In genomic region chr18:27717250-27717649, GRCh38 we compare ENCODE assay signal across 16 cellular contexts.
DNase-seq lines count a peak whose midpoint lies in the region; ATAC-seq, FAIRE-seq and TF ChIP-seq lines count a peak whose summit lies in the region.
"Had no signal": no experiment of that assay in that cellular context is flagged by ENCODE, and none has a peak within 500 bp of the region (broad histone marks: within the 10 kb centered on the region; RNA-seq: fewer than 3 reads in every experiment).

No MANE protein-coding gene starts in this region.

- H3K9me3 Mint-ChIP-seq in neural progenitor cell = peaks cover 23% of the 10 kb centered on the region

- ATAC-seq in Right ventricle myocardium inferior (peak; percentile 52), left ventricle myocardium superior (peak; percentile 90)
- ATAC-seq: K562 had no signal

- no peak for TF ChIP-seq CTCF in neural progenitor cell (IDR thresholded peaks at IDR 0.05)

- H3K79me2 ChIP-seq in neural progenitor cell (ENCODE audit: low read depth) = no peaks in the 10 kb centered on the region

- no peaks in the 10 kb centered on the region for H4K20me1 ChIP-seq in neural progenitor cell (ENCODE audit: low read depth)

- peaks cover 3% of the 10 kb centered on the region for H3K36me3 Mint-ChIP-seq in neural progenitor cell
- H3K36me3 Mint-ChIP-seq: CD14-positive monocyte; CD8-positive, alpha-beta memory T cell had no signal

- H3K4me1 ChIP-seq in HUES64 (ENCODE audit: insufficient read depth, low read length) (peaks cover 64% of the 10 kb centered on the region), neural progenitor cell (peaks cover 53% of the 10 kb centered on the region)
- H3K4me1 ChIP-seq: Caco-2 had no signal

- no peaks in the 10 kb centered on the region for H3K36me3 ChIP-seq in HUES64 (ENCODE audit: insufficient read depth, low read length)
- H3K36me3 ChIP-seq in neural progenitor cell = no peaks in the 10 kb centered on the region
- H3K36me3 ChIP-seq: HAP-1 had no signal

- H3K4me3 Mint-ChIP-seq in neural progenitor cell = peak overlapping the region; percentile 21
- H3K4me3 Mint-ChIP-seq: CD14-positive monocyte; CD8-positive, alpha-beta memory T cell had no signal

- WGBS in HUES64 = 90% methylated on average over 4 of the region's 4 CpGs

- H3K9ac ChIP-seq in HUES64 (ENCODE audit: low read depth, low read length) (no peak overlapping the region), neural progenitor cell (no peak overlapping the region)

- H3K4me3 ChIP-seq in HUES64 (ENCODE audit: low read length) = no peak overlapping the region
- no peak overlapping the region for H3K4me3 ChIP-seq in neural progenitor cell
- H3K4me3 ChIP-seq: HAP-1, K562 had no signal

- intact Hi-C loops in Right ventricle myocardium inferior (cut with DNase I) (loop anchor here (5.0 to 10.0 kb wide), 2 partner anchors 60 to 102 kb away; no protein-coding TSS in a partner anchor), cardiac septum (cut with DNase I) (loop anchor here (10.0 kb wide), 1 partner anchor 92 kb away; no protein-coding TSS in a partner anchor), left ventricle myocardium superior (cut with micrococcal nuclease) (no loop called here)

- DNase-seq in Right ventricle myocardium inferior (ENCODE audit: missing footprints) (no peak), cardiac septum (ENCODE audit: low spot score) (no peak), left ventricle myocardium superior (no peak), neural progenitor cell (ENCODE audit: low spot score) (no peak), NCI-H2227 (lab: John Stamatoyannopoulos, UW; ENCODE audit: unreplicated experiment) (no peak), HTR-8/SVneo (ENCODE audit: insufficient read length, low spot score) (no peak), islet precursor cell (no peak)
- DNase-seq: Caco-2; CD8-positive, alpha-beta memory T cell; DND-41; GDM1 had no signal

- H3K27ac Mint-ChIP-seq in neural progenitor cell = no peak overlapping the region
- H3K27ac Mint-ChIP-seq: CD14-positive monocyte; CD8-positive, alpha-beta memory T cell had no signal

- no peaks in the 10 kb centered on the region for H3K9me3 ChIP-seq in HUES64 (ENCODE audit: insufficient read depth, low read depth, low read length)
- no peaks in the 10 kb centered on the region for H3K9me3 ChIP-seq in neural progenitor cell (ENCODE audit: low read depth)
- H3K9me3 ChIP-seq: Caco-2, HAP-1 had no signal

- no peaks in the 10 kb centered on the region for H3K27me3 Mint-ChIP-seq in neural progenitor cell (ENCODE audit: insufficient read depth, low read depth)
- H3K27me3 Mint-ChIP-seq: CD8-positive, alpha-beta memory T cell had no signal

- peak overlapping the region; percentile 82 for H3K27ac ChIP-seq in HUES64 (ENCODE audit: low read depth, low read length)
- H3K27ac ChIP-seq in neural progenitor cell = no peak overlapping the region
- H3K27ac ChIP-seq: 22Rv1 had no signal

- H3K27me3 ChIP-seq in HUES64 (ENCODE audit: insufficient read depth, low read length) (no peaks in the 10 kb centered on the region), neural progenitor cell (no peaks in the 10 kb centered on the region)

- H3K4me2 ChIP-seq in neural progenitor cell = no peak overlapping the region

- no peak for FAIRE-seq in HTR-8/SVneo (lab: Jason Lieb, UNC)
- FAIRE-seq: K562 had no signal

- peaks cover 47% of the 10 kb centered on the region for H3K4me1 Mint-ChIP-seq in neural progenitor cell
- H3K4me1 Mint-ChIP-seq: CD14-positive monocyte; CD8-positive, alpha-beta memory T cell had no signal

- H2AFZ ChIP-seq in neural progenitor cell (replicated peaks) = no peak overlapping the region

- peaks cover 30% of the 10 kb centered on the region for H3F3A ChIP-seq in neural progenitor cell (ENCODE audit: low read depth)
